In genomic region chr5:32720295-32720694, GRCh38 we compare ENCODE assay signal across 14 cellular contexts.
"Had no signal": no experiment of that assay in that cellular context is flagged by ENCODE, and none has a peak within 500 bp of the region (broad histone marks: within the 10 kb centered on the region; RNA-seq: fewer than 3 reads in every experiment).

No MANE protein-coding gene starts in this region.

- H3K36me3 ChIP-seq: lower lobe of right lung, suprapubic skin, thyroid gland had no signal

- ATAC-seq: foreskin keratinocyte; left cardiac atrium; lower lobe of right lung; natural killer cell; right cardiac atrium; stimulated activated naive CD8-positive, alpha-beta T cell treated with anti-CD3 and anti-CD28 coated beads, Interleukin-15, Interleukin-2, amounts not matched to agents 100 U/mL and 50 U/mL, for 24 hours had no signal

- H3K4me1 ChIP-seq: foreskin keratinocyte, lower lobe of right lung, suprapubic skin, thyroid gland had no signal

- H3K4me2 ChIP-seq: smooth muscle cell had no signal

- H3K9me3 ChIP-seq: suprapubic skin, thyroid gland had no signal

- H3K27ac ChIP-seq: esophagus squamous epithelium, foreskin keratinocyte, left ventricle myocardium inferior, lower lobe of right lung, suprapubic skin, thyroid gland had no signal

- H3K27me3 ChIP-seq: esophagus squamous epithelium, suprapubic skin, thyroid gland had no signal

- DNase-seq: dermis blood vessel endothelial cell; esophagus squamous epithelium; foreskin keratinocyte; immature natural killer cell; left cardiac atrium; left ventricle myocardium inferior; lower lobe of right lung; natural killer cell; right cardiac atrium; stimulated activated CD4-positive, alpha-beta T cell treated with anti-CD3 and anti-CD28 coated beads, Interleukin-2, amount 100 ng/mL, for 48 hours; stimulated activated naive CD8-positive, alpha-beta T cell treated with anti-CD3 and anti-CD28 coated beads, Interleukin-15, Interleukin-2, amounts not matched to agents 100 U/mL and 50 U/mL, for 24 hours; thyroid gland had no signal

- H3K4me3 ChIP-seq: esophagus squamous epithelium, left ventricle myocardium inferior, lower lobe of right lung, smooth muscle cell, suprapubic skin, thyroid gland had no signal
